In the genomic region with DNA sequence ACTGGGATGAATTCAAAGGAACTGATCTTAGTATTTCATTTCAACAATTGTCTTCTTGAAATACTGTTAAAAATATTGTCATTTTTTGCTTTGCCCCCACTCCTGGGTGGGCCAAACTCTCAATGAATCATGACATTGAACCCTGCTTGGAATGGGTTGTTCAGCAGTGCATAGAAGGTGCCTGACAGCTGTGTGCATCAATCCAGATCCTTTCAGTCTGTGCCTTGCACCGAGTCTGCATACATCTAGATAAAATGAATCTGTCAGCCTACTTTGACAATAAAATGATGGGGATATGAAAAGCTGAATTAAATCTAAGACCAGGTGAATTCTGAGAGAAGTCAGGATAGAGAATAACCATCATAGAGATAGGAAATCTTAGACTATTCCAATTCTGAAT, we compare ENCODE assay signal across 11 cellular contexts.
"Had no signal": no experiment of that assay in that cellular context is flagged by ENCODE, and none has a peak within 500 bp of the region (broad histone marks: within the 10 kb centered on the region; RNA-seq: fewer than 3 reads in every experiment).

No MANE protein-coding gene starts in this region.

- H3K27ac ChIP-seq: GM23248 had no signal

- H3K4me3 ChIP-seq: GM23248, GM23338, HAP-1 had no signal

- H3K4me1 Mint-ChIP-seq: GM23338 had no signal

- FAIRE-seq: H1, H54 had no signal

- H3K9me3 Mint-ChIP-seq: H9 had no signal

- H2AFZ ChIP-seq: GM23248, GM23338 had no signal

- H3K27ac Mint-ChIP-seq: GM23338, H9, HFFc6 had no signal

- DNase-seq: GM23248, GOT3, H7, H9, HCEC 1CT, HFFc6 had no signal

- H3K9ac ChIP-seq: GM23248 had no signal

- H3K4me2 ChIP-seq: GM23338 had no signal

- H3K4me3 Mint-ChIP-seq: GM23338, H9, HFFc6 had no signal

- ATAC-seq: GM23338, HCT116 had no signal

- H3K9me3 ChIP-seq: HAP-1 had no signal

- H3K36me3 ChIP-seq: HAP-1 had no signal
